ENCODE assay signal across 10 cellular contexts in the genomic region with DNA sequence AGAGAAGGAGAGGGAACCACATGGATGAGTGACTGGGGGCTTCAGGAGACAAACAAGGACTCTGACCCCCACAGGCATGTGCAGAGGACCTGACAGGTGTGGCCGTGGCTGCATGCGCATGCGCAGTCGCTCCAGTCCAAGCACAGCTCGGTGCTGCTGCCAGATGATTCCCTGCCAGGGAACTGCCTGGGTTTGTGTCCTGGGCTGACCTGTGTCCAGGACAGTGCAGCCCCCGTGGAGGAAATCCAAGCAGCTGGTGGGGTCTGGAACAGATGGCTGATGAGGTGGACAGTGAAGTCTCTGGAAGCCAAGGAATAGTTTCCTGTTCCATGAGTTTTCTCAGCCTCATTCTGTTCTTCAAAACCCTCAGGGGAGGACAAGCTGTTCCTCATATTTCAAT. TPM values are rescaled to one million over a fixed set of nuclear protein-coding genes. Genes with fewer than 3 reads are reported as not detected.
A peak's percentile ranks its signal among the peaks of the same experiment; 100 is the strongest.
DNase-seq lines count a peak whose midpoint lies in the region; ATAC-seq and TF ChIP-seq lines count a peak whose summit lies in the region.
"Had no signal": no experiment of that assay in that cellular context is flagged by ENCODE, and none has a peak within 500 bp of the region (broad histone marks: within the 10 kb centered on the region; RNA-seq: fewer than 3 reads in every experiment).

No MANE protein-coding gene starts in this region.

- H3K4me2 ChIP-seq in DND-41 (ENCODE audit: insufficient read depth, low read length) (peak overlapping the region; percentile 56), mesendoderm (ENCODE audit: low read length) (no peak overlapping the region)

- H3K27ac ChIP-seq in DND-41 (ENCODE audit: low read length) (peak overlapping the region; percentile 95), heart left ventricle (peak overlapping the region; percentile 52 to 85 (median 78)), mesendoderm (ENCODE audit: low read depth, low read length) (no peak overlapping the region)

- H3K27me3 ChIP-seq in DND-41 (ENCODE audit: insufficient read depth, low read length, poor library complexity) = no peaks in the 10 kb centered on the region
- no peaks in the 10 kb centered on the region for H3K27me3 ChIP-seq in heart left ventricle
- no peaks in the 10 kb centered on the region for H3K27me3 ChIP-seq in mesendoderm (ENCODE audit: insufficient read depth, low read length, poor library complexity)

- H2BK15ac ChIP-seq in mesendoderm (replicated peaks; ENCODE audit: low read depth) = no peak overlapping the region

- H3K4me3 ChIP-seq in DND-41 (ENCODE audit: low read depth in 1 of 2, low read length in 2 of 2) (0 out of 4 replicates have a peak overlapping the region, but pooled peaks of 1 of the 2 experiments have one; percentile 40), heart left ventricle (peak overlapping the region in 1 of 12 donors; percentile 7), skeletal muscle cell (ENCODE audit: low read depth, low read length) (no peak overlapping the region), mesendoderm (ENCODE audit: low read length) (no peak overlapping the region)

- peaks cover 7% of the 10 kb centered on the region; the same call in 1 of the 2 replicates for H4K20me1 ChIP-seq in DND-41 (ENCODE audit: insufficient read depth, low read length)

- no peak overlapping the region for H3K4me3 Mint-ChIP-seq in activated CD4-positive, alpha-beta memory T cell treated with anti-CD3 and anti-CD28 coated beads for 36 hours

- no peak overlapping the region for H2BK5ac ChIP-seq in mesendoderm (ENCODE audit: low read length)

- H3K4ac ChIP-seq in mesendoderm (ENCODE audit: low read depth, low read length) = no peak overlapping the region

- CTCF ChIA-PET in activated CD4-positive, alpha-beta memory T cell treated with anti-CD3 and anti-CD28 coated beads for 36 hours (lab: Charles Lee) = interaction anchor here (0.7 to 3.0 kb wide), 6 partner anchors 12 to 348 kb away, joined by 3 to 16 read pairs (median 6); a partner anchor contains a TSS

- H3K36me3 Mint-ChIP-seq in activated CD4-positive, alpha-beta memory T cell treated with anti-CD3 and anti-CD28 coated beads for 36 hours = peaks cover 34% of the 10 kb centered on the region

- peaks cover 14% of the 10 kb centered on the region for H3K79me2 ChIP-seq in DND-41 (ENCODE audit: insufficient read depth, low read length)
- H3K79me2 ChIP-seq in mesendoderm (ENCODE audit: control insufficient read depth, insufficient read depth, low read length) = no peaks in the 10 kb centered on the region

- H2AFZ ChIP-seq in DND-41 (ENCODE audit: low read depth, low read length) = no peak overlapping the region

- no peak overlapping the region for H4K5ac ChIP-seq in mesendoderm (ENCODE audit: low read length)

- H3K36me3 ChIP-seq in DND-41 (ENCODE audit: insufficient read depth, low read length) = peaks cover 81% of the 10 kb centered on the region
- peaks cover 0 to 56% (median 33%) of the 10 kb centered on the region in 9 donors for H3K36me3 ChIP-seq in heart left ventricle
- H3K36me3 ChIP-seq in mesendoderm (ENCODE audit: control insufficient read depth, insufficient read depth, low read length) = peaks cover 4% of the 10 kb centered on the region

- peak overlapping the region; percentile 94 for H3K27ac Mint-ChIP-seq in activated CD4-positive, alpha-beta memory T cell treated with anti-CD3 and anti-CD28 coated beads for 36 hours

- peaks cover 79% of the 10 kb centered on the region for H3K4me1 Mint-ChIP-seq in activated CD4-positive, alpha-beta memory T cell treated with anti-CD3 and anti-CD28 coated beads for 36 hours (ENCODE audit: low read depth)

- H3K4me1 ChIP-seq in DND-41 (ENCODE audit: insufficient read depth, low read length) = peaks cover 48% of the 10 kb centered on the region
- peaks cover 28 to 98% (median 87%) of the 10 kb centered on the region in 12 donors for H3K4me1 ChIP-seq in heart left ventricle
- peaks cover 4% of the 10 kb centered on the region for H3K4me1 ChIP-seq in mesendoderm (ENCODE audit: control insufficient read depth, low read depth, low read length)

- POLR2A ChIA-PET in activated CD4-positive, alpha-beta memory T cell treated with anti-CD3 and anti-CD28 coated beads for 36 hours (lab: Charles Lee) = interaction anchor here (1.2 to 3.1 kb wide), 3 partner anchors 26 to 72 kb away, joined by 3 to 31 read pairs (median 5); a partner anchor contains a TSS

- H3K9me3 Mint-ChIP-seq in activated CD4-positive, alpha-beta memory T cell treated with anti-CD3 and anti-CD28 coated beads for 36 hours = no peaks in the 10 kb centered on the region

- H3K9me3 ChIP-seq in DND-41 (ENCODE audit: insufficient read depth, low read length, severe bottlenecking) (no peaks in the 10 kb centered on the region), heart left ventricle (no peaks in the 10 kb centered on the region)

- H4K8ac ChIP-seq in mesendoderm (ENCODE audit: low read depth, low read length) = no peak overlapping the region

- ATAC-seq in DND-41 (ENCODE audit: insufficient read depth, low read depth) (no peak), heart left ventricle (peak; percentile 62 to 75 (median 68)), HG03354 (IDR thresholded peaks at IDR 0.05; ENCODE audit: poor library complexity, severe bottlenecking, unreplicated experiment) (no peak)

- DNase-seq in DND-41 (no peak), heart left ventricle (peak; percentile 87 to 93 (median 90)), skeletal muscle cell (ENCODE audit: low read depth) (peak; percentile 61), DMS153 (lab: John Stamatoyannopoulos, UW) (no peak), mesendoderm (no peak), DMS114 treated with DMSO at 0.1 percent for 48 hours (lab: John Stamatoyannopoulos, UW; ENCODE audit: unreplicated experiment) (no peak)
- no peak for DNase-seq in activated CD4-positive, alpha-beta memory T cell treated with anti-CD3 and anti-CD28 coated beads for 36 hours
- DNase-seq: activated T-cell treated with anti-CD3 and anti-CD28 coated beads, Interleukin-2, amount 50 U/mL, for 48 hours; GF-D8 had no signal

- H3K23ac ChIP-seq in mesendoderm (ENCODE audit: low read length) = no peak overlapping the region

- H3K27me3 Mint-ChIP-seq in activated CD4-positive, alpha-beta memory T cell treated with anti-CD3 and anti-CD28 coated beads for 36 hours = no peaks in the 10 kb centered on the region

- no peak for TF ChIP-seq POLR2A in heart left ventricle (IDR thresholded peaks at IDR 0.05)

- intact Hi-C loops in activated CD4-positive, alpha-beta memory T cell treated with anti-CD3 and anti-CD28 coated beads for 36 hours (cut with micrococcal nuclease) = loop anchor here (10.0 kb wide), 1 partner anchor 48 kb away; no protein-coding TSS in a partner anchor
- intact Hi-C loops in heart left ventricle (cut with DNase I) = loop anchor here in 1 of 10 donors (2.0 kb wide), 1 partner anchor 22 kb away; no protein-coding TSS in a partner anchor

- H3K18ac ChIP-seq in mesendoderm (ENCODE audit: low read length) = no peak overlapping the region

- H3K56ac ChIP-seq in mesendoderm (ENCODE audit: low read length) = no peak overlapping the region

- H3K9ac ChIP-seq in DND-41 (ENCODE audit: low read depth, low read length) = peak overlapping the region; percentile 49
- no peak overlapping the region for H3K9ac ChIP-seq in mesendoderm (ENCODE audit: low read length)

- no peak overlapping the region for H2BK120ac ChIP-seq in mesendoderm (ENCODE audit: low read depth, low read length)

- 13 to 40% (median 17%) methylated on average over 1 to 6 of the region's 6 CpGs for WGBS in heart left ventricle, 4 donors
- WGBS in mesendoderm (ENCODE audit: extremely low coverage, insufficient coverage, low lambda C conversion rate) = no CpG with 5 or more reads among the region's 6 CpGs

- H2AK5ac ChIP-seq in mesendoderm (ENCODE audit: low read length) = no peak overlapping the region

- peaks cover 12% of the 10 kb centered on the region for H3K79me1 ChIP-seq in mesendoderm (ENCODE audit: low read length)

- TF ChIP-seq CTCF in DND-41 (IDR thresholded peaks at IDR 0.05; ENCODE audit: borderline replicate concordance, extremely low read depth, low read length, poor library complexity, severe bottlenecking) = no peak
- TF ChIP-seq CTCF in heart left ventricle (IDR thresholded peaks at IDR 0.05) = no peak

RNA-seq across cellular contexts. Expression of a gene that starts 27.3 kb away (rescaled TPM):
- 100 to 1,000 TPM; 134 to 139 TPM for total RNA-seq in activated CD4-positive, alpha-beta memory T cell treated with anti-CD3 and anti-CD28 coated beads for 36 hours
- total RNA-seq in heart left ventricle = 10 to 100 TPM; 23.2 to 88.2 (median 26.7) TPM
- polyA plus RNA-seq in heart left ventricle = 10 to 100 TPM; 18.2 to 29.2 TPM
- polyA plus RNA-seq in mesendoderm (2013, experiment 1 of 2) = 160 TPM
- 164 TPM for polyA plus RNA-seq in mesendoderm (2013, experiment 2 of 2)

RNA-seq across cellular contexts. Expression of a gene that starts 43.7 kb away (rescaled TPM):
- 1,000 to 10,000 TPM; 1,774 to 1,791 TPM for total RNA-seq in activated CD4-positive, alpha-beta memory T cell treated with anti-CD3 and anti-CD28 coated beads for 36 hours
- total RNA-seq in heart left ventricle = 1,000 to 10,000 TPM in 1 of 9 donors, 100 to 1,000 TPM in 8; 698 to 1,018 (median 826) TPM
- polyA plus RNA-seq in heart left ventricle = 1,000 to 10,000 TPM; 1,964 to 2,300 TPM
- polyA plus RNA-seq in mesendoderm (2013, experiment 1 of 2) = 4,252 TPM
- 4,329 TPM for polyA plus RNA-seq in mesendoderm (2013, experiment 2 of 2)

Comparison
In these comparisons a context has a peak if more than half of its experiments do, and no peak if none do; other contexts are left out.
1. ATAC-seq: peak in heart left ventricle (4 of 4); none in DND-41 (single experiment) and HG03354 (single experiment).
2. DNase-seq: peak in heart left ventricle (5 of 5) and skeletal muscle cell (single experiment); none in DND-41 (single experiment), activated CD4-positive, alpha-beta memory T cell treated with anti-CD3 and anti-CD28 coated beads for 36 hours (single experiment), DMS153 (single experiment), mesendoderm (single experiment) and DMS114 treated with DMSO at 0.1 percent for 48 hours (single experiment).